23 cellular contexts compared by ENCODE assay signal in the genomic region with DNA sequence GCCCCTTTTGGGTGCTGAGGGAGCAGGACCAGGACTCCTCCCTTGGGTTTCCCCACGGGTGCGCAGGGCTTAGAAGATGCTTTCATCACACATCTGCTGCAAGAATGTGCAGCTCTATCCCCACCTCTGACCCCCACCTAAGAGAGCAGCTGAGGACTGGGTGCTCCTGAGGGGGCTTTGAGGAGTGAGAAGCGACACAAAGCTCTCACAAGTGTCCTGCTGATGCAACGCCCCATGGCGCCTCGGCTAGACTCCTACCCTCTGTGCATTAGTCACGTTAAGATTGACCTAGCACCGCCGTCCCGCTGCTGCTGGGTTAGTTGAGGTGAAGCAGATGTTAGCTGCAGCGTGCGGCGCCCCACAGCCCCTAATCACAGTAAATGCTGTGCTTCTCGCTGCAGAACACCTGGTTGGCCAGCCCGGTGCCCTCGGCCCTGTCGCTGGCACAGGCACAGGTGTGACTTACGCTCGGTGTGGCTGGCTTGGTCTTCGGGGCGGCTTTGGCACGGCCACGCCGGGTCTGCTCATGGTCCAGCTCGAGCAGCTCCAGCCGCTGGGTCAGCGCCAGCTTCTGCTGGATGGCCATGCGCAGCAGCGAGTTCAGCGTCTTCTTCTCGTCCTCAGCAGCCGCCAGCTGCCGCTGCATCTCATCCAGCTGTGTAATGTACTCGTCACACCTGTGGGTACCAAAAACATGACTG. TPM values are rescaled to one million over a fixed set of nuclear protein-coding genes. Genes with fewer than 3 reads are reported as not detected.
DNase-seq lines count a peak whose midpoint lies in the region; ATAC-seq and TF ChIP-seq lines count a peak whose summit lies in the region.
"Had no signal": no experiment of that assay in that cellular context is flagged by ENCODE, and none has a peak within 500 bp of the region (broad histone marks: within the 10 kb centered on the region; RNA-seq: fewer than 3 reads in every experiment).

No MANE protein-coding gene starts in this region.

- no peak for ATAC-seq in activated naive CD8-positive, alpha-beta T cell treated with anti-CD3 and anti-CD28 coated beads, Interleukin-2, amount 10 ng/mL, durations not matched to agents 7 days and 5 days (ENCODE audit: low read depth)
- ATAC-seq in aorta (ENCODE audit: low FRiP score), result no peak
- ATAC-seq: activated naive CD8-positive, alpha-beta T cell treated with anti-CD3 and anti-CD28 coated beads, Interleukin-2, amount 50 U/mL, for 24 hours; activated T-cell treated with anti-CD3 and anti-CD28 coated beads, Interleukin-2, amount 50 U/mL, for 72 hours; stimulated activated naive CD8-positive, alpha-beta T cell treated with anti-CD3 and anti-CD28 coated beads, Interleukin-15, amount 100 ng/mL, for 72 hours; upper lobe of right lung had no signal

- over 99% methylated on average over 33 of the region's 34 CpGs for WGBS in mesenchymal stem cell
- 92 to 93% methylated on average over 34 of the region's 34 CpGs for WGBS in aorta, 2 donors

- H2BK5ac ChIP-seq in mesenchymal stem cell (ENCODE audit: low read depth, low read length, poor library complexity, severe bottlenecking), result no peak overlapping the region

- H3K27me3 ChIP-seq in mesenchymal stem cell (ENCODE audit: control insufficient read depth in 1 of 2, insufficient read depth in 1 of 2, low read length in 2 of 2) (no peaks in the 10 kb centered on the region), aorta (ENCODE audit: control insufficient read depth in 1 of 2, insufficient read depth in 2 of 2, low read length in 1 of 2) (no peaks in the 10 kb centered on the region), Peyer's patch (no peaks in the 10 kb centered on the region)
- H3K27me3 ChIP-seq: gastroesophageal sphincter, upper lobe of right lung had no signal

- no peaks in the 10 kb centered on the region for H3K9me3 Mint-ChIP-seq in activated naive CD8-positive, alpha-beta T cell treated with anti-CD3 and anti-CD28 coated beads, Interleukin-2, amount 10 ng/mL, durations not matched to agents 7 days and 5 days
- H3K9me3 Mint-ChIP-seq in activated naive CD8-positive, alpha-beta T cell treated with anti-CD3 and anti-CD28 coated beads for 36 hours, result no peaks in the 10 kb centered on the region
- H3K9me3 Mint-ChIP-seq: activated CD4-positive, alpha-beta memory T cell treated with anti-CD3 and anti-CD28 coated beads for 36 hours; activated naive CD8-positive, alpha-beta T cell treated with anti-CD3 and anti-CD28 coated beads, Interleukin-2, amount 50 U/mL, for 24 hours; activated T-cell treated with anti-CD3 and anti-CD28 coated beads, Interleukin-2, amount 50 U/mL, for 72 hours; stimulated activated naive CD8-positive, alpha-beta T cell treated with anti-CD3 and anti-CD28 coated beads, Interleukin-15, amount 100 ng/mL, for 72 hours had no signal

- no peak overlapping the region for H3K14ac ChIP-seq in mesenchymal stem cell (ENCODE audit: low read length in 2 of 2)

- peaks cover 15% of the 10 kb centered on the region for H3K4me1 Mint-ChIP-seq in activated naive CD8-positive, alpha-beta T cell treated with anti-CD3 and anti-CD28 coated beads, Interleukin-2, amount 10 ng/mL, durations not matched to agents 7 days and 5 days
- peaks cover 19% of the 10 kb centered on the region for H3K4me1 Mint-ChIP-seq in activated naive CD8-positive, alpha-beta T cell treated with anti-CD3 and anti-CD28 coated beads for 36 hours

- DNase-seq in activated naive CD8-positive, alpha-beta T cell treated with anti-CD3 and anti-CD28 coated beads, Interleukin-2, amount 10 ng/mL, durations not matched to agents 7 days and 5 days, result peak; percentile 20
- DNase-seq in activated naive CD8-positive, alpha-beta T cell treated with anti-CD3 and anti-CD28 coated beads for 36 hours, result no peak
- DNase-seq in fibroblast of villous mesenchyme (ENCODE audit: low read depth) (peak; percentile 73), mesenchymal stem cell (no peak), aorta (peak; percentile 43 to 76), NCI-H1105 (lab: John Stamatoyannopoulos, UW) (no peak), NCI-H226 (no peak), Peyer's patch (no peak)
- DNase-seq: activated CD4-positive, alpha-beta memory T cell treated with anti-CD3 and anti-CD28 coated beads for 36 hours; activated naive CD8-positive, alpha-beta T cell treated with anti-CD3 and anti-CD28 coated beads, Interleukin-2, amount 50 U/mL, for 24 hours; activated T-cell treated with anti-CD3 and anti-CD28 coated beads, Interleukin-2, amount 50 U/mL, for 72 hours; dermis blood vessel endothelial cell; lower lobe of right lung; NCI-H2081 treated with DMSO at 0.1 percent for 48 hours; NCI-H510A; SHP77 treated with DMSO at 0.1 percent for 48 hours; stimulated activated CD4-positive, alpha-beta T cell treated with anti-CD3 and anti-CD28 coated beads, Interleukin-2, amount 100 ng/mL, for 48 hours; stimulated activated naive CD8-positive, alpha-beta T cell treated with anti-CD3 and anti-CD28 coated beads, Interleukin-15, amount 100 ng/mL, for 72 hours; T-helper 1 cell; upper lobe of right lung had no signal

- no peak overlapping the region for H3K18ac ChIP-seq in mesenchymal stem cell (ENCODE audit: low read depth in 1 of 2, low read length in 2 of 2)

- no peak overlapping the region for H3K4me2 ChIP-seq in mesenchymal stem cell (ENCODE audit: low read length, poor library complexity, severe bottlenecking)

- H3K9ac ChIP-seq in mesenchymal stem cell (ENCODE audit: low read length), result peak overlapping the region; percentile 57
- H3K9ac ChIP-seq: parathyroid adenoma had no signal

- H2AFZ ChIP-seq in mesenchymal stem cell (ENCODE audit: low read depth, low read length), result no peak overlapping the region
- H2AFZ ChIP-seq: parathyroid adenoma had no signal

- no peak overlapping the region for H3K27ac ChIP-seq in mesenchymal stem cell (ENCODE audit: low read length, poor library complexity, severe bottlenecking)
- H3K27ac ChIP-seq in aorta (ENCODE audit: low read depth in 1 of 2, low read length in 2 of 2), result no peak overlapping the region
- no peak overlapping the region for H3K27ac ChIP-seq in Peyer's patch
- H3K27ac ChIP-seq: C4-2B, lower lobe of right lung, parathyroid adenoma, upper lobe of right lung had no signal

- peaks cover 15% of the 10 kb centered on the region for H3K36me3 Mint-ChIP-seq in activated naive CD8-positive, alpha-beta T cell treated with anti-CD3 and anti-CD28 coated beads, Interleukin-2, amount 10 ng/mL, durations not matched to agents 7 days and 5 days
- H3K36me3 Mint-ChIP-seq in activated naive CD8-positive, alpha-beta T cell treated with anti-CD3 and anti-CD28 coated beads for 36 hours, result peaks cover 10% of the 10 kb centered on the region

- no peak for TF ChIP-seq CTCF in fibroblast of villous mesenchyme (IDR thresholded peaks at IDR 0.05; ENCODE audit: insufficient read depth, low read depth, low read length)
- no peak for TF ChIP-seq CTCF in Peyer's patch (IDR thresholded peaks at IDR 0.05)

- H4K91ac ChIP-seq in mesenchymal stem cell (ENCODE audit: low read length), result no peak overlapping the region

- intact Hi-C loops in aorta (cut with DNase I), result no loop called here

- no peak overlapping the region for H3K27ac Mint-ChIP-seq in activated naive CD8-positive, alpha-beta T cell treated with anti-CD3 and anti-CD28 coated beads, Interleukin-2, amount 10 ng/mL, durations not matched to agents 7 days and 5 days
- no peak overlapping the region for H3K27ac Mint-ChIP-seq in activated naive CD8-positive, alpha-beta T cell treated with anti-CD3 and anti-CD28 coated beads for 36 hours
- H3K27ac Mint-ChIP-seq: activated naive CD8-positive, alpha-beta T cell treated with anti-CD3 and anti-CD28 coated beads, Interleukin-2, amount 50 U/mL, for 24 hours; activated T-cell treated with anti-CD3 and anti-CD28 coated beads, Interleukin-2, amount 50 U/mL, for 72 hours; stimulated activated naive CD8-positive, alpha-beta T cell treated with anti-CD3 and anti-CD28 coated beads, Interleukin-15, amount 100 ng/mL, for 72 hours had no signal

- H3K79me1 ChIP-seq in mesenchymal stem cell (replicated peaks; ENCODE audit: low read length, poor library complexity, severe bottlenecking), result peaks cover 46% of the 10 kb centered on the region

- H3K9me3 ChIP-seq in mesenchymal stem cell (ENCODE audit: control insufficient read depth, low read length) (no peaks in the 10 kb centered on the region), aorta (ENCODE audit: control insufficient read depth, low read length) (no peaks in the 10 kb centered on the region), Peyer's patch (no peaks in the 10 kb centered on the region)
- H3K9me3 ChIP-seq: gastroesophageal sphincter, lower lobe of right lung, upper lobe of right lung had no signal

- no peak overlapping the region for H2BK120ac ChIP-seq in mesenchymal stem cell (ENCODE audit: low read depth, low read length)

- POLR2A ChIA-PET in activated naive CD8-positive, alpha-beta T cell treated with anti-CD3 and anti-CD28 coated beads, Interleukin-2, amount 10 ng/mL, durations not matched to agents 7 days and 5 days (lab: Charles Lee), result no interaction called here

- no peaks in the 10 kb centered on the region for H3K4me1 ChIP-seq in mesenchymal stem cell (ENCODE audit: control insufficient read depth, insufficient read depth, low read depth, low read length)
- no peaks in the 10 kb centered on the region for H3K4me1 ChIP-seq in aorta (ENCODE audit: control insufficient read depth in 1 of 2, insufficient read depth in 2 of 2, low read length in 2 of 2)
- peaks cover 0 to 9% (median 4%) of the 10 kb centered on the region in 4 donors for H3K4me1 ChIP-seq in Peyer's patch
- H3K4me1 ChIP-seq: parathyroid adenoma, upper lobe of right lung had no signal

- no peak overlapping the region for H2BK12ac ChIP-seq in mesenchymal stem cell (ENCODE audit: low read length in 2 of 2)

- H3K27me3 Mint-ChIP-seq in activated naive CD8-positive, alpha-beta T cell treated with anti-CD3 and anti-CD28 coated beads, Interleukin-2, amount 10 ng/mL, durations not matched to agents 7 days and 5 days, result no peaks in the 10 kb centered on the region
- no peaks in the 10 kb centered on the region for H3K27me3 Mint-ChIP-seq in activated naive CD8-positive, alpha-beta T cell treated with anti-CD3 and anti-CD28 coated beads for 36 hours
- H3K27me3 Mint-ChIP-seq: activated CD4-positive, alpha-beta memory T cell treated with anti-CD3 and anti-CD28 coated beads for 36 hours; activated naive CD8-positive, alpha-beta T cell treated with anti-CD3 and anti-CD28 coated beads, Interleukin-2, amount 50 U/mL, for 24 hours; stimulated activated naive CD8-positive, alpha-beta T cell treated with anti-CD3 and anti-CD28 coated beads, Interleukin-15, amount 100 ng/mL, for 72 hours had no signal

- H3K36me3 ChIP-seq in mesenchymal stem cell (ENCODE audit: control insufficient read depth in 1 of 2, insufficient read depth in 2 of 2, low read depth in 1 of 2, low read length in 2 of 2), result peaks cover 87 to 88% of the 10 kb centered on the region in 2 experiments
- H3K36me3 ChIP-seq in aorta (ENCODE audit: control insufficient read depth in 1 of 2, insufficient read depth in 2 of 2, low read length in 1 of 2), result peaks cover 0 to 19% of the 10 kb centered on the region in 2 donors
- H3K36me3 ChIP-seq in Peyer's patch, result peaks cover 0 to 68% (median 0%) of the 10 kb centered on the region in 3 donors

- H2AK5ac ChIP-seq in mesenchymal stem cell (ENCODE audit: low read length, severe bottlenecking), result no peak overlapping the region

- H4K8ac ChIP-seq in mesenchymal stem cell (ENCODE audit: low read length), result no peak overlapping the region

- no peak overlapping the region for H3K4me3 Mint-ChIP-seq in activated naive CD8-positive, alpha-beta T cell treated with anti-CD3 and anti-CD28 coated beads, Interleukin-2, amount 10 ng/mL, durations not matched to agents 7 days and 5 days
- no peak overlapping the region for H3K4me3 Mint-ChIP-seq in activated naive CD8-positive, alpha-beta T cell treated with anti-CD3 and anti-CD28 coated beads for 36 hours
- H3K4me3 Mint-ChIP-seq: activated CD4-positive, alpha-beta memory T cell treated with anti-CD3 and anti-CD28 coated beads for 36 hours; activated naive CD8-positive, alpha-beta T cell treated with anti-CD3 and anti-CD28 coated beads, Interleukin-2, amount 50 U/mL, for 24 hours; activated T-cell treated with anti-CD3 and anti-CD28 coated beads, Interleukin-2, amount 50 U/mL, for 72 hours; stimulated activated naive CD8-positive, alpha-beta T cell treated with anti-CD3 and anti-CD28 coated beads, Interleukin-15, amount 100 ng/mL, for 72 hours had no signal

- no peak overlapping the region for H3K23ac ChIP-seq in mesenchymal stem cell (ENCODE audit: low read length in 2 of 2)

- TF ChIP-seq POLR2A in Peyer's patch (IDR thresholded peaks at IDR 0.05), result no peak

- H3K4me3 ChIP-seq in fibroblast of villous mesenchyme (ENCODE audit: low read depth, low read length) (no peak overlapping the region), mesenchymal stem cell (ENCODE audit: insufficient read depth in 1 of 2, low read depth in 1 of 2, low read length in 2 of 2) (no peak overlapping the region), aorta (ENCODE audit: low read length in 2 of 2) (no peak overlapping the region), Peyer's patch (no peak overlapping the region)
- H3K4me3 ChIP-seq: gastroesophageal sphincter, lower lobe of right lung, upper lobe of right lung had no signal

- no peak overlapping the region for H3K4ac ChIP-seq in mesenchymal stem cell (ENCODE audit: low read depth in 1 of 2, low read length in 2 of 2)

- H2BK15ac ChIP-seq in mesenchymal stem cell (ENCODE audit: low read depth, poor library complexity, severe bottlenecking), result no peak overlapping the region

RNA-seq across cellular contexts. Expression of a gene that starts 45.0 kb away (rescaled TPM):
- total RNA-seq in activated naive CD8-positive, alpha-beta T cell treated with anti-CD3 and anti-CD28 coated beads, Interleukin-2, amount 10 ng/mL, durations not matched to agents 7 days and 5 days, result 1 to 10 TPM; 9.4 to 9.7 TPM
- 10 to 100 TPM; 13.0 to 13.9 TPM for total RNA-seq in activated naive CD8-positive, alpha-beta T cell treated with anti-CD3 and anti-CD28 coated beads for 36 hours
- total RNA-seq in fibroblast of villous mesenchyme (10.4 and 10.6 TPM in 2 replicates), aorta (10 to 100 TPM in 1 of 2 donors, 1 to 10 TPM in 1; 7.6 to 12.1 TPM), Peyer's patch (10 to 100 TPM in 2 of 4 donors, 1 to 10 TPM in 2; 6.3 to 15.7 (median 10.1) TPM)
- polyA plus RNA-seq in mesenchymal stem cell (2013, experiment 1 of 2), result 4.5 TPM
- 4.7 TPM for polyA plus RNA-seq in mesenchymal stem cell (2013, experiment 2 of 2)
- polyA plus RNA-seq in aorta, result 1 to 10 TPM; 2.5 to 6.0 TPM

RNA-seq across cellular contexts. Expression of a gene that starts 49.7 kb away (rescaled TPM):
- total RNA-seq in activated naive CD8-positive, alpha-beta T cell treated with anti-CD3 and anti-CD28 coated beads, Interleukin-2, amount 10 ng/mL, durations not matched to agents 7 days and 5 days, result 10 to 100 TPM; 31.1 to 31.5 TPM
- total RNA-seq in activated naive CD8-positive, alpha-beta T cell treated with anti-CD3 and anti-CD28 coated beads for 36 hours, result 10 to 100 TPM; 19.2 to 20.5 TPM
- 37.4 and 40.6 TPM in 2 replicates for total RNA-seq in fibroblast of villous mesenchyme
- 20.1 TPM for polyA plus RNA-seq in mesenchymal stem cell (2013, experiment 1 of 2)
- polyA plus RNA-seq in mesenchymal stem cell (2013, experiment 2 of 2), result 19.2 TPM
- total RNA-seq in aorta, result 10 to 100 TPM; 32.4 to 37.2 TPM
- 10 to 100 TPM in 1 of 2 donors, 1 to 10 TPM in 1; 8.9 to 16.1 TPM for polyA plus RNA-seq in aorta
- 10 to 100 TPM in 2 of 4 donors, 1 to 10 TPM in 2; 4.2 to 41.3 (median 8.8) TPM for total RNA-seq in Peyer's patch

Comparison
In these comparisons a context has a peak if more than half of its experiments do, and no peak if none do; other contexts are left out.
1. DNase-seq: peak in activated naive CD8-positive, alpha-beta T cell treated with anti-CD3 and anti-CD28 coated beads, Interleukin-2, amount 10 ng/mL, durations not matched to agents 7 days and 5 days (single experiment), fibroblast of villous mesenchyme (single experiment) and aorta (2 of 2); none in activated naive CD8-positive, alpha-beta T cell treated with anti-CD3 and anti-CD28 coated beads for 36 hours (single experiment), mesenchymal stem cell (single experiment), NCI-H1105 (single experiment), NCI-H226 (single experiment) and Peyer's patch (0 of 3).